In genomic region chr12:119229205-119229604, GRCh38 we compare ENCODE assay signal across 18 cellular contexts. TPM values are rescaled to one million over a fixed set of nuclear protein-coding genes. Genes with fewer than 3 reads are reported as not detected.
A peak's percentile ranks its signal among the peaks of the same experiment; 100 is the strongest.
DNase-seq lines count a peak whose midpoint lies in the region; ATAC-seq and TF ChIP-seq lines count a peak whose summit lies in the region.
"Had no signal": no experiment of that assay in that cellular context is flagged by ENCODE, and none has a peak within 500 bp of the region (broad histone marks: within the 10 kb centered on the region; RNA-seq: fewer than 3 reads in every experiment).

No MANE protein-coding gene starts in this region.

- BruUV-seq in OCI-LY7 (replicated peaks; lab: Mats Ljungman, UMichigan), result no TSS peak

- H3K27me3 Mint-ChIP-seq in endodermal cell (ENCODE audit: insufficient read depth), result peaks cover 10% of the 10 kb centered on the region

- peaks cover 31% of the 10 kb centered on the region for H3K4me1 Mint-ChIP-seq in endodermal cell
- H3K4me1 Mint-ChIP-seq: CD4-positive, alpha-beta memory T cell had no signal

- H2BK120ac ChIP-seq in mesendoderm (ENCODE audit: low read depth, low read length), result no peak overlapping the region

- CTCF ChIA-PET in OCI-LY7 (lab: Charles Lee; ENCODE audit: unreplicated experiment), result no interaction called here

- H4K20me1 ChIP-seq in OCI-LY7 (ENCODE audit: insufficient read depth, low read length), result no peaks in the 10 kb centered on the region
- H4K20me1 ChIP-seq: BLaER1 treated with 17β-estradiol and CSF1 and Interleukin-3, amounts not matched to agents 10 nM and 100 nM had no signal

- no peaks in the 10 kb centered on the region for H3K79me1 ChIP-seq in mesendoderm (ENCODE audit: low read length)

- no peak overlapping the region for H3K27ac Mint-ChIP-seq in endodermal cell
- H3K27ac Mint-ChIP-seq: CD4-positive, alpha-beta memory T cell had no signal

- WGBS in endodermal cell (ENCODE audit: insufficient coverage in 1 of 2, insufficient read length in 1 of 2), 2 experiments, result 88 to 100% methylated on average over 2 of the region's 2 CpGs
- no CpG with 5 or more reads among the region's 2 CpGs for WGBS in mesendoderm (ENCODE audit: extremely low coverage, insufficient coverage, low lambda C conversion rate)

- DNase-seq in ELF-1 (ENCODE audit: low read depth, low spot score), result peak; percentile 30
- DNase-seq in OCI-LY7 (ENCODE audit: low spot score), result no peak
- peak; percentile 63 for DNase-seq in endodermal cell
- DNase-seq in mesendoderm, result peak; percentile 75
- no peak for DNase-seq in epidermal melanocyte (ENCODE audit: insufficient read length, low spot score)
- no peak for DNase-seq in left colon
- DNase-seq in NOMO-1 treated with DMSO at 0.1 percent for 48 hours (lab: John Stamatoyannopoulos, UW; ENCODE audit: unreplicated experiment), result no peak
- DNase-seq: CD4-positive, alpha-beta memory T cell; COR-L47; GOT3; HCEC 1CT; NCI-H1092; NCI-H1417 treated with DMSO at 0.1 percent for 48 hours; NCI-H1694 treated with DMSO at 0.1 percent for 48 hours; NCI-H2081; NCI-H510A; Right ventricle myocardium superior had no signal

- H3K27me3 ChIP-seq in endodermal cell (ENCODE audit: control insufficient read depth, insufficient read depth, low read length, poor library complexity, severe bottlenecking), result no peaks in the 10 kb centered on the region
- H3K27me3 ChIP-seq in mesendoderm (ENCODE audit: insufficient read depth, low read length, poor library complexity), result no peaks in the 10 kb centered on the region
- H3K27me3 ChIP-seq: BLaER1 treated with 17β-estradiol and CSF1 and Interleukin-3, amounts not matched to agents 10 nM and 100 nM had no signal

- H3K36me3 ChIP-seq in OCI-LY7 (ENCODE audit: insufficient read depth, low read length), result no peaks in the 10 kb centered on the region
- H3K36me3 ChIP-seq in endodermal cell (ENCODE audit: control insufficient read depth, insufficient read depth, low read length), result no peaks in the 10 kb centered on the region
- H3K36me3 ChIP-seq in mesendoderm (ENCODE audit: control insufficient read depth, insufficient read depth, low read length), result no peaks in the 10 kb centered on the region
- H3K36me3 ChIP-seq: BLaER1 treated with 17β-estradiol and CSF1 and Interleukin-3, amounts not matched to agents 10 nM and 100 nM had no signal

- 0 out of 2 replicates have a peak, but pooled peaks cover 9% of the 10 kb centered on the region for H3K9me3 ChIP-seq in OCI-LY7 (ENCODE audit: low read length)
- no peaks in the 10 kb centered on the region for H3K9me3 ChIP-seq in endodermal cell (ENCODE audit: control insufficient read depth, low read length)
- H3K9me3 ChIP-seq: BLaER1 treated with 17β-estradiol and CSF1 and Interleukin-3, amounts not matched to agents 10 nM and 100 nM had no signal

- no peaks in the 10 kb centered on the region for H3K36me3 Mint-ChIP-seq in endodermal cell (ENCODE audit: low read depth)
- H3K36me3 Mint-ChIP-seq: CD4-positive, alpha-beta memory T cell had no signal

- POLR2A ChIA-PET in OCI-LY7 (lab: Charles Lee), result interaction anchor here (0.6 kb wide), 1 partner anchor 714 kb away, joined by 3 read pairs; no protein-coding TSS in a partner anchor

- no peak overlapping the region for H2BK15ac ChIP-seq in mesendoderm (replicated peaks; ENCODE audit: low read depth)

- no peak overlapping the region for H3K23ac ChIP-seq in mesendoderm (ENCODE audit: low read length)

- H4K8ac ChIP-seq in mesendoderm (ENCODE audit: low read depth, low read length), result no peak overlapping the region

- intact Hi-C loops in OCI-LY7 (cut with micrococcal nuclease; ENCODE audit: unreplicated experiment), result no loop called here
- intact Hi-C loops in left colon (cut with DNase I, micrococcal nuclease), result no loop called here

- 0 out of 2 replicates have a peak overlapping the region, but pooled peaks have one; percentile 98 for H2AFZ ChIP-seq in OCI-LY7 (ENCODE audit: low read length)

- no peak overlapping the region for H3K27ac ChIP-seq in OCI-LY7 (ENCODE audit: low read depth, low read length, poor library complexity, severe bottlenecking)
- H3K27ac ChIP-seq in endodermal cell (ENCODE audit: low read depth, low read length), result no peak overlapping the region
- no peak overlapping the region for H3K27ac ChIP-seq in mesendoderm (ENCODE audit: low read depth, low read length)
- H3K27ac ChIP-seq: BLaER1 treated with 17β-estradiol and CSF1 and Interleukin-3, amounts not matched to agents 10 nM and 100 nM had no signal

- H3K9me2 ChIP-seq in OCI-LY7 (ENCODE audit: insufficient read depth, low read length), result no peaks in the 10 kb centered on the region

- no peak overlapping the region for H3K4me3 ChIP-seq in OCI-LY7 (ENCODE audit: low read depth, low read length, poor library complexity, severe bottlenecking)
- no peak overlapping the region for H3K4me3 ChIP-seq in endodermal cell (ENCODE audit: low read length)
- H3K4me3 ChIP-seq in mesendoderm (ENCODE audit: low read length), result no peak overlapping the region
- H3K4me3 ChIP-seq: BLaER1 treated with 17β-estradiol and CSF1 and Interleukin-3, amounts not matched to agents 10 nM and 100 nM had no signal

- H2BK5ac ChIP-seq in mesendoderm (ENCODE audit: low read length), result no peak overlapping the region

- no peak overlapping the region for H3K56ac ChIP-seq in mesendoderm (ENCODE audit: low read length)

- H3K79me2 ChIP-seq in OCI-LY7 (ENCODE audit: insufficient read depth, low read depth, low read length), result no peaks in the 10 kb centered on the region
- H3K79me2 ChIP-seq in mesendoderm (ENCODE audit: control insufficient read depth, insufficient read depth, low read length), result no peaks in the 10 kb centered on the region

- H3K9ac ChIP-seq in endodermal cell (ENCODE audit: extremely low read depth, low read length, poor library complexity, severe bottlenecking) (no peak overlapping the region), mesendoderm (ENCODE audit: low read length) (no peak overlapping the region)
- H3K9ac ChIP-seq: BLaER1 treated with 17β-estradiol and CSF1 and Interleukin-3, amounts not matched to agents 10 nM and 100 nM had no signal

- no peak overlapping the region for H2AK5ac ChIP-seq in mesendoderm (ENCODE audit: low read length)

- H4K5ac ChIP-seq in mesendoderm (ENCODE audit: low read length), result no peak overlapping the region

- no peak overlapping the region for H3K4ac ChIP-seq in mesendoderm (ENCODE audit: low read depth, low read length)

- peaks cover 4% of the 10 kb centered on the region for H3K9me3 Mint-ChIP-seq in endodermal cell

- no peak overlapping the region for H3K18ac ChIP-seq in mesendoderm (ENCODE audit: low read length)

- no peak for TF ChIP-seq CTCF in OCI-LY7 (conservative IDR thresholded peaks at IDR 0.05; ENCODE audit: low read length)
- peak; percentile 28 for TF ChIP-seq CTCF in endodermal cell (conservative IDR thresholded peaks at IDR 0.05)

- H3K4me1 ChIP-seq in OCI-LY7 (ENCODE audit: insufficient read depth, low read length, poor library complexity, severe bottlenecking) (no peaks in the 10 kb centered on the region), endodermal cell (ENCODE audit: control insufficient read depth, insufficient read depth, low read length) (peaks cover 5% of the 10 kb centered on the region), mesendoderm (ENCODE audit: control insufficient read depth, low read depth, low read length) (peaks cover 3% of the 10 kb centered on the region)

- H3K4me3 Mint-ChIP-seq in endodermal cell, result no peak overlapping the region
- H3K4me3 Mint-ChIP-seq: CD4-positive, alpha-beta memory T cell had no signal

- H3K4me2 ChIP-seq in OCI-LY7 (ENCODE audit: low read length) (no peak overlapping the region), mesendoderm (ENCODE audit: low read length) (no peak overlapping the region)

- no peak for ATAC-seq in left colon

RNA-seq across cellular contexts. Expression of gene HSPB8, which starts 50.5 kb away (rescaled TPM):
- not detected in 2 replicates for total RNA-seq in OCI-LY7 (2014; rRNA removed; shearing (Covaris generic))
- total RNA-seq in OCI-LY7 (2022) (not detected in 2 replicates), endodermal cell (10 to 100 TPM in 1 of 2 donors, 1 to 10 TPM in 1; 9.7 to 10.4 TPM), left colon (10 to 100 TPM in 1 of 2 donors, 1 to 10 TPM in 1; 3.5 to 32.4 TPM)
- 5.5 TPM for polyA plus RNA-seq in endodermal cell (2013, experiment 1 of 2)
- 7.6 TPM for polyA plus RNA-seq in endodermal cell (2013, experiment 2 of 2)
- 13.5 TPM for polyA plus RNA-seq in mesendoderm (2013, experiment 1 of 2)
- polyA plus RNA-seq in mesendoderm (2013, experiment 2 of 2), result 14.3 TPM
- total RNA-seq: CD4-positive, alpha-beta memory T cell had no signal
- polyA plus RNA-seq: CD4-positive, alpha-beta memory T cell had no signal

Comparison
In these comparisons a context has a peak if more than half of its experiments do, and no peak if none do; other contexts are left out.
1. DNase-seq: peak in ELF-1 (single experiment), endodermal cell (single experiment) and mesendoderm (single experiment); none in OCI-LY7 (single experiment), epidermal melanocyte (single experiment), left colon (0 of 2) and NOMO-1 treated with DMSO at 0.1 percent for 48 hours (single experiment).
2. RNA of gene HSPB8, which starts 50.5 kb away (total RNA-seq): 3.5 to 32.4 TPM in left colon and 9.7 to 10.4 TPM in endodermal cell; not detected in OCI-LY7; every median in the first group is over 4 times any median in the second.